ENCODE assay signal across 39 cellular contexts in the genomic region with DNA sequence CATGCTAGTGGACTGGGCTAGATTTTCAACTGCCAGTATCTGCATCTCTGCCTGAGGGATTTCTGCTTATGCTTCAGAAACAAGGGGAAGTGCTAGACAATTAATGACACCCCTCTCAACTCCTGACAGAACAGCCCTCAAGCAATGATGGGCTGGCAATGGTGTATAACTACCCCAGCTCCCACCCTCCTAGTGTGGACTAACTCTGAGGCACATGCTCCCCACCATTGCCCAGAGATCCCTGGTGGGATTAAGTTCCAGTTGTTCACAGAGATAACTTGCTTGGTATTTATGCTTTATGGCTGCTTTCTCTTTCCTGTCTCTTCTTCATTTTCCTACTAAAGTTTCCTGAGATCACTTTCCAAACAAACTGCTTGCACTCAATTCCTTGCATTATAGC.
"Had no signal": no experiment of that assay in that cellular context is flagged by ENCODE, and none has a peak within 500 bp of the region (broad histone marks: within the 10 kb centered on the region; RNA-seq: fewer than 3 reads in every experiment).

No MANE protein-coding gene starts in this region.

- H3K27me3 Mint-ChIP-seq: activated naive CD4-positive, alpha-beta T cell treated with anti-CD3 and anti-CD28 coated beads, Interleukin-2, amount 10 ng/mL, durations not matched to agents 7 days and 5 days had no signal

- ATAC-seq: activated naive CD4-positive, alpha-beta T cell treated with anti-CD3 and anti-CD28 coated beads, Interleukin-2, amount 50 U/mL, for 72 hours; activated naive CD8-positive, alpha-beta T cell treated with anti-CD3 and anti-CD28 coated beads, Interleukin-2, amount 50 U/mL, for 24 hours; activated T-cell treated with anti-CD3 and anti-CD28 coated beads, Interleukin-2, amount 50 U/mL, for 4 hours; activated T-cell treated with anti-CD3 and anti-CD28 coated beads, Interleukin-2, amount 50 U/mL, for 72 hours; activated T-helper 17 cell treated with anti-CD3 and anti-CD28 coated beads, Interleukin-2, amount 50 U/mL, for 72 hours; body of pancreas had no signal

- H3K9me3 Mint-ChIP-seq: activated naive CD4-positive, alpha-beta T cell treated with anti-CD3 and anti-CD28 coated beads for 36 hours; activated naive CD4-positive, alpha-beta T cell treated with anti-CD3 and anti-CD28 coated beads, Interleukin-2, amount 10 ng/mL, durations not matched to agents 7 days and 5 days; activated naive CD4-positive, alpha-beta T cell treated with anti-CD3 and anti-CD28 coated beads, Interleukin-2, amount 50 U/mL, for 24 hours; activated naive CD4-positive, alpha-beta T cell treated with anti-CD3 and anti-CD28 coated beads, Interleukin-2, amount 50 U/mL, for 72 hours; activated naive CD8-positive, alpha-beta T cell treated with anti-CD3 and anti-CD28 coated beads for 36 hours; activated naive CD8-positive, alpha-beta T cell treated with anti-CD3 and anti-CD28 coated beads, Interleukin-2, amount 50 U/mL, for 24 hours; activated T-cell treated with anti-CD3 and anti-CD28 coated beads, Interleukin-2, amount 50 U/mL, for 24 hours; activated T-cell treated with anti-CD3 and anti-CD28 coated beads, Interleukin-2, amount 50 U/mL, for 4 hours; activated T-helper 1 cell treated with anti-CD3 and anti-CD28 coated beads, Interleukin-12 subunit alpha, Interleukin-12 subunit beta, Interleukin-2, Interleukin-4 antibody, amounts not matched to agents 30 ng/mL and 10 ng/mL and 1 ng/mL, durations not matched to agents 14 hours and 24 hours and 36 hours; activated T-helper 17 cell treated with anti-CD3 and anti-CD28 coated beads, Interleukin-2, amount 50 U/mL, for 72 hours; central memory CD8-positive, alpha-beta T cell had no signal

- H3K9me3 ChIP-seq: adrenal gland, ascending aorta, body of pancreas, breast epithelium had no signal

- DNase-seq: activated effector memory CD4-positive, alpha-beta T cell treated with anti-CD3 and anti-CD28 coated beads, Interleukin-2, amount 50 U/mL, for 16 hours; activated effector memory CD4-positive, alpha-beta T cell treated with Interleukin-2 at 50 U/mL for 16 hours; activated gamma-delta T cell; activated gamma-delta T cell treated with Interleukin-2 at 50 U/mL for 16 hours; activated naive CD4-positive, alpha-beta T cell; activated naive CD4-positive, alpha-beta T cell treated with anti-CD3 and anti-CD28 coated beads for 36 hours; activated naive CD4-positive, alpha-beta T cell treated with anti-CD3 and anti-CD28 coated beads, Interleukin-2, amount 10 ng/mL, durations not matched to agents 7 days and 5 days; activated naive CD4-positive, alpha-beta T cell treated with anti-CD3 and anti-CD28 coated beads, Interleukin-2, amount 50 U/mL, for 16 hours; activated naive CD4-positive, alpha-beta T cell treated with Interleukin-2 at 50 U/mL for 16 hours; activated naive CD8-positive, alpha-beta T cell treated with anti-CD3 and anti-CD28 coated beads for 36 hours; activated naive CD8-positive, alpha-beta T cell treated with anti-CD3 and anti-CD28 coated beads, Interleukin-2, amount 10 ng/mL, durations not matched to agents 7 days and 5 days; activated naive CD8-positive, alpha-beta T cell treated with anti-CD3 and anti-CD28 coated beads, Interleukin-2, amount 50 U/mL, for 24 hours; activated T-cell treated with anti-CD3 and anti-CD28 coated beads for 4 hours; activated T-cell treated with anti-CD3 and anti-CD28 coated beads, Interleukin-2, amount 50 U/mL, for 1 hour; activated T-cell treated with anti-CD3 and anti-CD28 coated beads, Interleukin-2, amount 50 U/mL, for 24 hours; activated T-cell treated with anti-CD3 and anti-CD28 coated beads, Interleukin-2, amount 50 U/mL, for 4 hours; activated T-cell treated with anti-CD3 and anti-CD28 coated beads, Interleukin-2, amount 50 U/mL, for 48 hours; activated T-cell treated with anti-CD3 and anti-CD28 coated beads, Interleukin-2, amount 50 U/mL, for 72 hours; adrenal gland; amniotic stem cell; amygdala; anterior cingulate cortex; aorta; body of pancreas; brain microvascular endothelial cell; caudate nucleus; central memory CD4-positive, alpha-beta T cell; cerebellar nuclear complex had no signal

- H3K4me1 ChIP-seq: adrenal gland, ascending aorta, body of pancreas, breast epithelium had no signal

- H3K36me3 ChIP-seq: adrenal gland, ascending aorta, brain microvascular endothelial cell, breast epithelium, cardiac muscle cell had no signal

- H3K27ac ChIP-seq: adrenal gland, ascending aorta, body of pancreas, brain microvascular endothelial cell, breast epithelium, cardiac muscle cell had no signal

- H3K4me1 Mint-ChIP-seq: activated naive CD4-positive, alpha-beta T cell treated with anti-CD3 and anti-CD28 coated beads, Interleukin-2, amount 10 ng/mL, durations not matched to agents 7 days and 5 days; activated naive CD4-positive, alpha-beta T cell treated with anti-CD3 and anti-CD28 coated beads, Interleukin-2, amount 50 U/mL, for 24 hours; activated naive CD8-positive, alpha-beta T cell treated with anti-CD3 and anti-CD28 coated beads for 36 hours; activated naive CD8-positive, alpha-beta T cell treated with anti-CD3 and anti-CD28 coated beads, Interleukin-2, amount 10 ng/mL, durations not matched to agents 7 days and 5 days; activated naive CD8-positive, alpha-beta T cell treated with anti-CD3 and anti-CD28 coated beads, Interleukin-2, amount 50 U/mL, for 24 hours; activated T-helper 17 cell treated with anti-CD3 and anti-CD28 coated beads, Interleukin-2, amount 50 U/mL, for 72 hours; central memory CD8-positive, alpha-beta T cell had no signal

- H3K27ac Mint-ChIP-seq: activated naive CD4-positive, alpha-beta T cell treated with anti-CD3 and anti-CD28 coated beads for 36 hours; activated naive CD4-positive, alpha-beta T cell treated with anti-CD3 and anti-CD28 coated beads, Interleukin-2, amount 10 ng/mL, durations not matched to agents 7 days and 5 days; activated naive CD4-positive, alpha-beta T cell treated with anti-CD3 and anti-CD28 coated beads, Interleukin-2, amount 50 U/mL, for 24 hours; activated naive CD4-positive, alpha-beta T cell treated with anti-CD3 and anti-CD28 coated beads, Interleukin-2, amount 50 U/mL, for 72 hours; activated naive CD8-positive, alpha-beta T cell; activated naive CD8-positive, alpha-beta T cell treated with anti-CD3 and anti-CD28 coated beads for 36 hours; activated naive CD8-positive, alpha-beta T cell treated with anti-CD3 and anti-CD28 coated beads, Interleukin-2, amount 10 ng/mL, durations not matched to agents 7 days and 5 days; activated naive CD8-positive, alpha-beta T cell treated with anti-CD3 and anti-CD28 coated beads, Interleukin-2, amount 50 U/mL, for 24 hours; activated T-cell treated with anti-CD3 and anti-CD28 coated beads, Interleukin-2, amount 50 U/mL, for 24 hours; activated T-cell treated with anti-CD3 and anti-CD28 coated beads, Interleukin-2, amount 50 U/mL, for 72 hours; activated T-helper 1 cell treated with anti-CD3 and anti-CD28 coated beads, Interleukin-12 subunit alpha, Interleukin-12 subunit beta, Interleukin-2, Interleukin-4 antibody, amounts not matched to agents 30 ng/mL and 10 ng/mL and 1 ng/mL, durations not matched to agents 14 hours and 24 hours and 36 hours; activated T-helper 17 cell treated with anti-CD3 and anti-CD28 coated beads, Interleukin-2, amount 50 U/mL, for 72 hours; activated T-helper 2 cell treated with anti-CD3 and anti-CD28 coated beads, Interferon-gamma antibody, Interleukin-2, Interleukin-4, amounts not matched to agents 10 μg/mL and 5 μg/mL and 100 μg/mL, durations not matched to agents 14 hours and 24 hours and 36 hours had no signal

- H3K27me3 ChIP-seq: adrenal gland, ascending aorta, body of pancreas, breast epithelium, cardiac muscle cell had no signal

- H3K4me3 Mint-ChIP-seq: activated naive CD4-positive, alpha-beta T cell treated with anti-CD3 and anti-CD28 coated beads for 36 hours; activated naive CD4-positive, alpha-beta T cell treated with anti-CD3 and anti-CD28 coated beads, Interleukin-2, amount 10 ng/mL, durations not matched to agents 7 days and 5 days; activated naive CD4-positive, alpha-beta T cell treated with anti-CD3 and anti-CD28 coated beads, Interleukin-2, amount 50 U/mL, for 24 hours; activated naive CD8-positive, alpha-beta T cell; activated naive CD8-positive, alpha-beta T cell treated with anti-CD3 and anti-CD28 coated beads for 36 hours; activated naive CD8-positive, alpha-beta T cell treated with anti-CD3 and anti-CD28 coated beads, Interleukin-2, amount 10 ng/mL, durations not matched to agents 7 days and 5 days; activated naive CD8-positive, alpha-beta T cell treated with anti-CD3 and anti-CD28 coated beads, Interleukin-2, amount 50 U/mL, for 24 hours; activated T-cell treated with anti-CD3 and anti-CD28 coated beads, Interleukin-2, amount 50 U/mL, for 24 hours; activated T-cell treated with anti-CD3 and anti-CD28 coated beads, Interleukin-2, amount 50 U/mL, for 4 hours; activated T-cell treated with anti-CD3 and anti-CD28 coated beads, Interleukin-2, amount 50 U/mL, for 72 hours; activated T-helper 1 cell treated with anti-CD3 and anti-CD28 coated beads, Interleukin-12 subunit alpha, Interleukin-12 subunit beta, Interleukin-2, Interleukin-4 antibody, amounts not matched to agents 30 ng/mL and 10 ng/mL and 1 ng/mL, durations not matched to agents 14 hours and 24 hours and 36 hours; activated T-helper 17 cell treated with anti-CD3 and anti-CD28 coated beads, Interleukin-2, amount 50 U/mL, for 72 hours; brain; central memory CD8-positive, alpha-beta T cell had no signal

- H3K4me3 ChIP-seq: adrenal gland, ascending aorta, body of pancreas, breast epithelium, cardiac muscle cell had no signal
